9 cellular contexts compared by ENCODE assay signal in the genomic region with DNA sequence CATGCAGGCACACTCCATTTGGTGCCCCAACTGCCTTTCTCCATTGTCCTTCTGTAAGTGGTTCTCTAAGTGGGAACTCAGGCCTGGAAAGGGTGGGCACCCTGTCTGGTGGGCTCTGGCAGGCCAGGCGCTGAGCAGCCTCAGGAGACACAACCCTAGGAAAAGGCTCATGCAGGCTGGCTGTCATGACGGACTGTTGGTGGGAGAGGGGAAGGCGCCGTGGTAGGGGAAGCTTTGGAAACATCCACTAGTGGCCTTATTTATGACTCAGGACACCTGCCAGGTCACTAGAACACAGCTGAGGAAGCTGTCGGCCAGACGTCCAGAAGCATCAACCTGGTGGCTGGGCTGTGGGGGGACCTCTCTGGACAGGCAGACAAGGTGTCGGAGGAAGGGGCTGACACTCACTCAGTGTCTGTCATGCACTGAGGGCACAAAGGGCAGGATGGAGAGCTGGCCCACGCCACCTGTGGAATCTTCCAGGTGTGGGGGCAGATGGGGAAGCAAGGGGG.
DNase-seq lines count a peak whose midpoint lies in the region; ATAC-seq and TF ChIP-seq lines count a peak whose summit lies in the region.
"Had no signal": no experiment of that assay in that cellular context is flagged by ENCODE, and none has a peak within 500 bp of the region (broad histone marks: within the 10 kb centered on the region; RNA-seq: fewer than 3 reads in every experiment).

No MANE protein-coding gene starts in this region.

- H4K20me1 ChIP-seq in PC-9 (ENCODE audit: insufficient read depth), result peaks cover 42% of the 10 kb centered on the region

- H3K18ac ChIP-seq in trophoblast cell (ENCODE audit: low read length), result no peak overlapping the region

- H3K79me1 ChIP-seq in trophoblast cell (ENCODE audit: low read length), result no peaks in the 10 kb centered on the region

- H3F3A ChIP-seq in PC-9 (ENCODE audit: insufficient read depth, low read depth), result peaks cover 11% of the 10 kb centered on the region; the same call in 1 of the 2 replicates

- no TSS peak for BruUV-seq in PC-9 (replicated peaks; lab: Mats Ljungman, UMichigan)

- H3K4me2 ChIP-seq in trophoblast cell (ENCODE audit: low read length), result no peak overlapping the region
- no peak overlapping the region for H3K4me2 ChIP-seq in PC-9

- no peak overlapping the region for H2BK120ac ChIP-seq in trophoblast cell (ENCODE audit: insufficient read depth, low read length, poor library complexity)

- no peak overlapping the region for H3K4me3 Mint-ChIP-seq in CD8-positive, alpha-beta T cell
- no peak overlapping the region for H3K4me3 Mint-ChIP-seq in endothelial cell (ENCODE audit: unreplicated experiment)

- TF ChIP-seq CTCF in CD8-positive, alpha-beta T cell (IDR thresholded peaks at IDR 0.05), result no peak
- TF ChIP-seq CTCF in endothelial cell (IDR thresholded peaks at IDR 0.05; ENCODE audit: unreplicated experiment) (no peak), PC-9 (conservative IDR thresholded peaks at IDR 0.05) (no peak)

- no peaks in the 10 kb centered on the region for H3K36me3 Mint-ChIP-seq in CD8-positive, alpha-beta T cell
- H3K36me3 Mint-ChIP-seq in endothelial cell (ENCODE audit: low read depth, unreplicated experiment), result peaks cover 10% of the 10 kb centered on the region

- peaks cover 3% of the 10 kb centered on the region for H3K4me1 ChIP-seq in CD8-positive, alpha-beta T cell (ENCODE audit: insufficient read depth, low read length)
- no peaks in the 10 kb centered on the region for H3K4me1 ChIP-seq in trophoblast cell (ENCODE audit: control insufficient read depth in 1 of 2, insufficient read depth in 2 of 2, low read length in 2 of 2)
- H3K4me1 ChIP-seq in PC-9 (replicated peaks; ENCODE audit: insufficient read depth), result no peaks in the 10 kb centered on the region

- H2AFZ ChIP-seq in trophoblast cell (ENCODE audit: insufficient read depth, low read length, poor library complexity) (no peak overlapping the region), PC-9 (no peak overlapping the region)

- no peak overlapping the region for H4K12ac ChIP-seq in trophoblast cell (ENCODE audit: low read depth, low read length)

- no peaks in the 10 kb centered on the region for H3K9me3 Mint-ChIP-seq in CD8-positive, alpha-beta T cell
- no peaks in the 10 kb centered on the region for H3K9me3 Mint-ChIP-seq in endothelial cell (ENCODE audit: unreplicated experiment)

- H3K9me2 ChIP-seq in PC-9 (ENCODE audit: insufficient read depth), result no peaks in the 10 kb centered on the region

- H3K27ac ChIP-seq in CD8-positive, alpha-beta T cell (ENCODE audit: low read depth, low read length), result no peak overlapping the region
- H3K27ac ChIP-seq in trophoblast cell (ENCODE audit: low read depth, low read length) (no peak overlapping the region), PC-9 (no peak overlapping the region)

- H3K27me3 ChIP-seq in CD8-positive, alpha-beta T cell (ENCODE audit: insufficient read depth, low read length), result no peaks in the 10 kb centered on the region
- H3K27me3 ChIP-seq in trophoblast cell (ENCODE audit: insufficient read depth, low read length) (no peaks in the 10 kb centered on the region), PC-9 (ENCODE audit: insufficient read depth, low read depth) (no peaks in the 10 kb centered on the region)

- H3K9me3 ChIP-seq in CD8-positive, alpha-beta T cell (ENCODE audit: low read length), result no peaks in the 10 kb centered on the region
- H3K9me3 ChIP-seq in trophoblast cell (ENCODE audit: insufficient read depth, low read depth, low read length) (peaks cover 6% of the 10 kb centered on the region), PC-9 (ENCODE audit: insufficient read depth, low read depth) (no peaks in the 10 kb centered on the region)

- H4K91ac ChIP-seq in trophoblast cell (ENCODE audit: low read depth, low read length), result no peak overlapping the region

- no peak overlapping the region for H4K8ac ChIP-seq in trophoblast cell (ENCODE audit: low read depth, low read length)

- peak in 1 of 7 experiments; percentile 47 for DNase-seq in CD8-positive, alpha-beta T cell
- DNase-seq in HuH-7 (ENCODE audit: low spot score), result peak; percentile 46
- peak; percentile 21 for DNase-seq in endothelial cell (ENCODE audit: low spot score)
- peak; percentile 54 to 67 for DNase-seq in trophoblast cell
- no peak for DNase-seq in PC-9
- DNase-seq in T1000 (lab: John Stamatoyannopoulos, UW), result no peak
- DNase-seq: occipital lobe, substantia nigra had no signal

- H2BK12ac ChIP-seq in trophoblast cell (ENCODE audit: low read length), result no peak overlapping the region

- CTCF ChIA-PET in CD8-positive, alpha-beta T cell (lab: Charles Lee), result interaction anchor here (3.0 kb wide), 1 partner anchor 25 kb away, joined by 10 read pairs; no protein-coding TSS in a partner anchor
- CTCF ChIA-PET in PC-9 (lab: Charles Lee), result no interaction called here

- no peaks in the 10 kb centered on the region for H3K27me3 Mint-ChIP-seq in CD8-positive, alpha-beta T cell (ENCODE audit: low read depth)
- peaks cover 15% of the 10 kb centered on the region for H3K27me3 Mint-ChIP-seq in endothelial cell (ENCODE audit: unreplicated experiment)

- H3K36me3 ChIP-seq in CD8-positive, alpha-beta T cell (ENCODE audit: insufficient read depth, low read length), result no peaks in the 10 kb centered on the region
- H3K36me3 ChIP-seq in trophoblast cell (ENCODE audit: control insufficient read depth in 1 of 2, insufficient read depth in 2 of 2, low read length in 2 of 2) (no peaks in the 10 kb centered on the region), PC-9 (ENCODE audit: low read depth) (no peaks in the 10 kb centered on the region)

- POLR2A ChIA-PET in CD8-positive, alpha-beta T cell (lab: Charles Lee), result interaction anchor here (0.5 to 1.2 kb wide), 4 partner anchors 9 to 565 kb away, joined by 3 to 5 read pairs (median 4); no protein-coding TSS in a partner anchor
- POLR2A ChIA-PET in PC-9 (lab: Charles Lee; ENCODE audit: unreplicated experiment), result no interaction called here

- H3K9ac ChIP-seq in trophoblast cell (ENCODE audit: low read length), result no peak overlapping the region

- peak; percentile 23 for ATAC-seq in CD8-positive, alpha-beta T cell
- no peak for ATAC-seq in GM21515 (IDR thresholded peaks at IDR 0.05; ENCODE audit: unreplicated experiment)

- H3K23ac ChIP-seq in trophoblast cell (ENCODE audit: low read length), result no peak overlapping the region

- H2AK5ac ChIP-seq in trophoblast cell (ENCODE audit: low read length), result no peak overlapping the region

- intact Hi-C loops in CD8-positive, alpha-beta T cell (cut with DNase I, micrococcal nuclease), result no loop called here
- intact Hi-C loops in PC-9 (cut with micrococcal nuclease; ENCODE audit: unreplicated experiment), result no loop called here

- H3K27ac Mint-ChIP-seq in CD8-positive, alpha-beta T cell, result no peak overlapping the region
- H3K27ac Mint-ChIP-seq in endothelial cell (ENCODE audit: unreplicated experiment), result peak overlapping the region; percentile 32

- H3K79me2 ChIP-seq in trophoblast cell (ENCODE audit: control insufficient read depth, insufficient read depth, low read length, poor library complexity) (no peaks in the 10 kb centered on the region), PC-9 (ENCODE audit: low read depth) (peaks cover 21% of the 10 kb centered on the region)

- peaks cover 19% of the 10 kb centered on the region for H3K4me1 Mint-ChIP-seq in CD8-positive, alpha-beta T cell (ENCODE audit: low read depth)
- peaks cover 20% of the 10 kb centered on the region for H3K4me1 Mint-ChIP-seq in endothelial cell (ENCODE audit: unreplicated experiment)

- no peak overlapping the region for H3K4ac ChIP-seq in trophoblast cell (ENCODE audit: low read depth, low read length)

- H2BK5ac ChIP-seq in trophoblast cell (ENCODE audit: low read depth, low read length, poor library complexity), result no peak overlapping the region

- WGBS in trophoblast cell (ENCODE audit: extremely low coverage, insufficient coverage, insufficient read length), result no CpG with 5 or more reads among the region's 8 CpGs

- no peak overlapping the region for H3K14ac ChIP-seq in trophoblast cell (ENCODE audit: low read length)

- H3K4me3 ChIP-seq in CD8-positive, alpha-beta T cell (ENCODE audit: low read depth, low read length), result no peak overlapping the region
- H3K4me3 ChIP-seq in trophoblast cell (ENCODE audit: low read depth, low read length) (no peak overlapping the region), PC-9 (no peak overlapping the region)

Comparison
In these comparisons a context has a peak if more than half of its experiments do, and no peak if none do; other contexts are left out.
1. DNase-seq: peak in HuH-7 (single experiment), endothelial cell (single experiment) and trophoblast cell (2 of 2); none in PC-9 (0 of 2) and T1000 (single experiment).